Comparison of ENCODE assay signal across 8 cellular contexts in genomic region chr5:127564002-127564769, GRCh38. TPM values are rescaled to one million over a fixed set of nuclear protein-coding genes. Genes with fewer than 3 reads are reported as not detected.
DNase-seq lines count a peak whose midpoint lies in the region; ATAC-seq, FAIRE-seq and TF ChIP-seq lines count a peak whose summit lies in the region.

No MANE protein-coding gene starts in this region.

- ATAC-seq in GM18508 (IDR thresholded peaks at IDR 0.05; ENCODE audit: insufficient read depth, unreplicated experiment) (peak; percentile 35), HG02938 (IDR thresholded peaks at IDR 0.05; ENCODE audit: unreplicated experiment) (peak; percentile 38)
- peak; percentile 82 for ATAC-seq in effector memory CD8-positive, alpha-beta T cell (replicated peaks)

- H3K27ac ChIP-seq in stomach, result no peak overlapping the region

- H3K36me3 Mint-ChIP-seq in effector memory CD8-positive, alpha-beta T cell (ENCODE audit: insufficient read depth), result no peaks in the 10 kb centered on the region

- TF ChIP-seq POLR2A in stomach (IDR thresholded peaks at IDR 0.05), result no peak

- FAIRE-seq in TTC549 (lab: Jason Lieb, UNC), result peak; percentile 13

- no peak overlapping the region for H3K27ac Mint-ChIP-seq in effector memory CD8-positive, alpha-beta T cell

- intact Hi-C loops in stomach (cut with DNase I; ENCODE audit: low total_unique reads), result loop anchor here (10.0 kb wide), 1 partner anchor 641 kb away; no protein-coding TSS in a partner anchor

- no peak for TF ChIP-seq EP300 in stomach (IDR thresholded peaks at IDR 0.05)

- no peaks in the 10 kb centered on the region for H3K9me3 ChIP-seq in stomach

- TF ChIP-seq CTCF in stomach (IDR thresholded peaks at IDR 0.05), result peak in 5 of 7 experiments; percentile 43 to 83 (median 66)

- H3K9me3 Mint-ChIP-seq in effector memory CD8-positive, alpha-beta T cell, result no peaks in the 10 kb centered on the region

- no peak overlapping the region for H3K4me3 ChIP-seq in stomach

- H3K27me3 ChIP-seq in stomach, result no peaks in the 10 kb centered on the region

- peaks cover 5 to 28% (median 12%) of the 10 kb centered on the region in 4 donors for H3K4me1 ChIP-seq in stomach

- H3K27me3 Mint-ChIP-seq in effector memory CD8-positive, alpha-beta T cell, result peaks cover 33 to 36% of the 10 kb centered on the region in 2 donors

- WGBS in stomach, 5 donors, result 47 to 54% (median 51%) methylated on average over 2 of the region's 2 CpGs

- H3K4me1 Mint-ChIP-seq in effector memory CD8-positive, alpha-beta T cell (ENCODE audit: low read depth in 2 of 2), result peaks cover 6 to 17% of the 10 kb centered on the region in 2 donors

- H3K4me3 Mint-ChIP-seq in effector memory CD8-positive, alpha-beta T cell, result no peak overlapping the region

- DNase-seq in AML-193 (lab: John Stamatoyannopoulos, UW) (peak; percentile 70 to 74), NCI-H2107 (lab: John Stamatoyannopoulos, UW) (peak; percentile 10), midbrain (lab: John Stamatoyannopoulos, UW) (peak; percentile 64), stomach (peak; percentile 55)
- peak; percentile 44 to 56 (median 52) for DNase-seq in effector memory CD8-positive, alpha-beta T cell

- peaks cover 0 to under 1% (median 0%) of the 10 kb centered on the region in 4 donors for H3K36me3 ChIP-seq in stomach

RNA-seq across cellular contexts. Expression of gene PRRC1, which starts 46.7 kb away (rescaled TPM):
- 10 to 100 TPM; 12.5 to 82.8 (median 30.9) TPM for total RNA-seq in stomach
- 10 to 100 TPM; 17.5 to 32.7 (median 18.4) TPM for polyA plus RNA-seq in stomach

Comparison
In these comparisons a context has a peak if more than half of its experiments do, and no peak if none do; other contexts are left out.
1. DNase-seq: peak in every context shown above with its lines; median percentile 72 in AML-193; 64 in midbrain; 55 in stomach; 52 in effector memory CD8-positive, alpha-beta T cell; 10 in NCI-H2107.